In genomic region chr12:6830286-6830892, GRCh38 we compare ENCODE assay signal across 10 cellular contexts. TPM values are rescaled to one million over a fixed set of nuclear protein-coding genes. Genes with fewer than 3 reads are reported as not detected.
DNase-seq lines count a peak whose midpoint lies in the region; ATAC-seq and TF ChIP-seq lines count a peak whose summit lies in the region.
"Had no signal": no experiment of that assay in that cellular context is flagged by ENCODE, and none has a peak within 500 bp of the region (broad histone marks: within the 10 kb centered on the region; RNA-seq: fewer than 3 reads in every experiment).

No MANE protein-coding gene starts in this region.

- H3K27ac ChIP-seq in HUES6 (ENCODE audit: low read depth, low read length), result no peak overlapping the region
- H3K27ac ChIP-seq in dorsolateral prefrontal cortex, result peak overlapping the region in 8 of 59 donors; percentile 7 to 94 (median 62)
- H3K27ac ChIP-seq: HL-60 had no signal

- no peak for TF ChIP-seq CTCF in dorsolateral prefrontal cortex (IDR thresholded peaks at IDR 0.05 in 54 of 56, conservative IDR thresholded peaks at IDR 0.05 in 2 of 56; ENCODE audit: low read depth in 1 of 56, partially characterized antibody in 56 of 56)
- no peak for TF ChIP-seq CTCF in osteocyte (IDR thresholded peaks at IDR 0.05)

- H3K27ac Mint-ChIP-seq in osteocyte (ENCODE audit: unreplicated experiment), result peak overlapping the region; percentile 31

- H3K4me1 Mint-ChIP-seq in osteocyte (ENCODE audit: unreplicated experiment), result peaks cover 24% of the 10 kb centered on the region

- intact Hi-C loops in dorsolateral prefrontal cortex (cut with DNase I), result loop anchor here in 1 of 2 donors (5.0 kb wide), 1 partner anchor 268 kb away; no protein-coding TSS in a partner anchor

- peaks cover 24% of the 10 kb centered on the region for H3K4me1 ChIP-seq in HUES6 (ENCODE audit: control insufficient read depth, insufficient read depth, low read length)

- peaks cover 11% of the 10 kb centered on the region for H3K27me3 ChIP-seq in HUES6 (ENCODE audit: control insufficient read depth, insufficient read depth, low read length)
- no peaks in the 10 kb centered on the region for H3K27me3 ChIP-seq in dorsolateral prefrontal cortex

- peak overlapping the region; percentile 97 for H3K4me3 Mint-ChIP-seq in osteocyte (ENCODE audit: unreplicated experiment)

- peaks cover 22% of the 10 kb centered on the region for H3K36me3 Mint-ChIP-seq in osteocyte (ENCODE audit: unreplicated experiment)

- H3K27me3 Mint-ChIP-seq in osteocyte (ENCODE audit: unreplicated experiment), result no peaks in the 10 kb centered on the region

- ATAC-seq in GM21528 (IDR thresholded peaks at IDR 0.05; ENCODE audit: low FRiP score, unreplicated experiment), result no peak

- H3K4me3 ChIP-seq in HUES6 (ENCODE audit: low read depth, low read length) (peak overlapping the region; percentile 98), dorsolateral prefrontal cortex (peak overlapping the region in 38 of 59 donors; percentile 22 to 91 (median 82))

- H3K9ac ChIP-seq in HUES6 (ENCODE audit: low read length), result no peak overlapping the region

- peaks cover 44% of the 10 kb centered on the region for H3K36me3 ChIP-seq in HUES6 (ENCODE audit: control insufficient read depth, insufficient read depth, low read length)

- no peaks in the 10 kb centered on the region for H3K9me3 Mint-ChIP-seq in osteocyte (ENCODE audit: unreplicated experiment)

- DNase-seq in dorsolateral prefrontal cortex, result no peak
- no peak for DNase-seq in osteocyte (ENCODE audit: extremely low spot score, unreplicated experiment)
- no peak for DNase-seq in putamen (ENCODE audit: low spot score)
- DNase-seq: effector CD8-positive, alpha-beta T cell; H7; stimulated activated CD4-positive, alpha-beta T cell treated with anti-CD3 and anti-CD28 coated beads, Interleukin-4, amount 100 ng/mL, for 1 hour had no signal

- H3K9me3 ChIP-seq in HUES6 (ENCODE audit: control insufficient read depth, insufficient read depth, low read depth, low read length), result no peaks in the 10 kb centered on the region

RNA-seq across cellular contexts. Expression of gene P3H3, which starts 2.2 kb away (rescaled TPM):
- total RNA-seq in dorsolateral prefrontal cortex, result 10 to 100 TPM; 14.2 to 61.4 (median 29.3) TPM
- 86.5 and 90.8 TPM in 2 replicates for total RNA-seq in osteocyte

RNA-seq across cellular contexts. Expression of gene GPR162, which starts 8.8 kb away (rescaled TPM):
- 100 to 1,000 TPM in 117 of 120 experiments, 10 to 100 TPM in 3; 49.5 to 245 (median 167) TPM for total RNA-seq in dorsolateral prefrontal cortex
- 11.5 and 12.0 TPM in 2 replicates for total RNA-seq in osteocyte
- total RNA-seq: OCI-LY7 had no signal

RNA-seq across cellular contexts. Expression of gene GNB3, which starts 10.3 kb away (rescaled TPM):
- total RNA-seq in dorsolateral prefrontal cortex, result 10 to 100 TPM in 110 of 120 experiments, 1 to 10 TPM in 10; 6.0 to 46.0 (median 17.9) TPM
- total RNA-seq in osteocyte, result 8.3 and 10.6 TPM in 2 replicates

RNA-seq across cellular contexts. Expression of gene CDCA3, which starts 20.7 kb away (rescaled TPM):
- 1 to 10 TPM in 109 of 120 experiments, under 1 TPM in 11; 0.58 to 4.1 (median 1.9) TPM for total RNA-seq in dorsolateral prefrontal cortex
- total RNA-seq in osteocyte, result 8.0 and 9.2 TPM in 2 replicates

RNA-seq across cellular contexts. Expression of gene USP5, which starts 21.6 kb away (rescaled TPM):
- 100 to 1,000 TPM in 113 of 120 experiments, 10 to 100 TPM in 7; 77.3 to 191 (median 146) TPM for total RNA-seq in dorsolateral prefrontal cortex
- total RNA-seq in osteocyte, result 113 and 114 TPM in 2 replicates
